20 cellular contexts compared by ENCODE assay signal in the genomic region with DNA sequence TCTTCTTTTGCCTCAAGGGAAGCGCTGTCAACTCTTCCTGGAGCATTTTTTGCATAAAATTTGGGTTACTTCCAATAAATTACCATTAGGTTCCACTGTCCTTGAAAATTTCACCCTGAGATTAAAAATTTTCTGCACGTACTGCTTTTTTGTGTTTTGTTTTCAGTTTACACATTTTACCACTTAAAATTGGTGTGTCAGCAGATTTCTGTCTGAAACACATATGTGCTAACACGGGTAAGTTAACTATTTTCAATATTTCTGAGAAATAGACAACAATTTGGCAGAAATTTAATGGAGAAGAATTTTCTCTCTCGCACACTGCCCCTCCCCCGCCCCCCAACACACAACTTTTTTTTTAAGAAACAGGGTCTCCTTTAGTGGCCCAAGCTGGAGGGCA.
"Had no signal": no experiment of that assay in that cellular context is flagged by ENCODE, and none has a peak within 500 bp of the region (broad histone marks: within the 10 kb centered on the region; RNA-seq: fewer than 3 reads in every experiment).

No MANE protein-coding gene starts in this region.

- H3K9ac ChIP-seq: KMS-11 had no signal

- H3K4me3 ChIP-seq: SJCRH30 had no signal

- H3K27ac ChIP-seq: HL-60, KMS-11, SJCRH30 had no signal

- DNase-seq: Kasumi-1, MM.1S, NCI-H1092 treated with DMSO at 0.1 percent for 48 hours, NCI-H1436, NCI-H1694, NCI-H187 treated with DMSO at 0.1 percent for 48 hours, NCI-H2029 treated with DMSO at 0.1 percent for 48 hours, NCI-H2107, NCI-H2227 treated with DMSO at 0.1 percent for 48 hours, NCI-H524 treated with DMSO at 0.1 percent for 48 hours, NCI-H69, NCI-H774, PC-3, SHP77 treated with DMSO at 0.1 percent for 48 hours, SJCRH30 had no signal

- H3K4me1 ChIP-seq: SJCRH30 had no signal

- FAIRE-seq: HTR-8/SVneo had no signal

- H3K9me3 ChIP-seq: SJCRH30 had no signal

- ATAC-seq: Panc1, PC-3, Right ventricle myocardium inferior had no signal

- H3K4me2 ChIP-seq: KMS-11 had no signal

- H3K36me3 ChIP-seq: SJCRH30 had no signal

- H3K27me3 ChIP-seq: SJCRH30 had no signal
